Comparison of ENCODE assay signal across 14 cellular contexts in the genomic region with DNA sequence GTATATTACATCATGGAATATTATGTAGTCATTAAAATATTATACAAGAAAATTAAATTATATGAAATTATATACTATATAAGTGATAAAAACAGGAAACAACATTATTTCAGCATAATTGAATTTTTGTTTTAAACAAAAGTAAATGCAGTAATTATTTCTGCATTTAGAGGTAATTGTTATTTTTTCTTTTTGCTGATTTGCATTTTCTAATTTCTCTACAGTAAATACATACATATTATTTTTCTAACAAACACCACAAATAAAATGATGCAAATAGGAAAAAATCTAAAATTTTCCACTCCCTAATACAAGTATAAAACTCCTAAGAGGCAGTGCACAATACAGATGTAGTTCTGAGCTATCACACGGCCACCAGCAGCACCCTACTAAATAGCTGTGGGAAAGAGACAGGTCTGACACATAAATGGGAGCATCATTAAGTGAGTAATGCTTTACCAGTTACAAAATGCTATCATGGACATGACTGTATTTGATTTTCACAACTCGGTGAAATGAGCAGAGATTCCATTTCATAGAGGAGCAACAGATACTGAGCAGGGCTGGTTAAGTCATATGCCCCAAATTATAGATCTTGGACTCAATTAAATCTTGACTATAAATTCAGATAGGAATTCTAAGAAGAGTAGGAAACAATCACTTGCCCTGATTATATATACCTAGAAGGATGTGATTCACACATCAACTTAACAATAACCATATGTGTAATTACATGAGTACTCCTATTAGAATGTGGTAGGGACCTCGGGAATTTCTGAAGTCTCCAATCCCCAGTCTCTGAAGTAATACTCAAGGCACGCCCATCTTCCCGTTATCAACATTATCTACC. TPM values are rescaled to one million over a fixed set of nuclear protein-coding genes. Genes with fewer than 3 reads are reported as not detected.
DNase-seq lines count a peak whose midpoint lies in the region; ATAC-seq, FAIRE-seq and TF ChIP-seq lines count a peak whose summit lies in the region.
"Had no signal": no experiment of that assay in that cellular context is flagged by ENCODE, and none has a peak within 500 bp of the region (broad histone marks: within the 10 kb centered on the region; RNA-seq: fewer than 3 reads in every experiment).

No MANE protein-coding gene starts in this region.

- H3K4me1 ChIP-seq in RWPE2 (ENCODE audit: insufficient read depth, poor library complexity, severe bottlenecking) (peaks cover 24% of the 10 kb centered on the region), small intestine (ENCODE audit: control insufficient read depth in 2 of 2, insufficient read depth in 1 of 2, low read depth in 1 of 2, low read length in 1 of 2) (no peaks in the 10 kb centered on the region)

- H3K4me1 Mint-ChIP-seq in activated CD8-positive, alpha-beta T cell treated with anti-CD3 and anti-CD28 coated beads for 36 hours (ENCODE audit: low read depth) = peaks cover 29% of the 10 kb centered on the region
- H3K4me1 Mint-ChIP-seq in activated CD8-positive, alpha-beta T cell treated with anti-CD3 and anti-CD28 coated beads, Interleukin-2, amount 10 ng/mL, durations not matched to agents 7 days and 5 days (ENCODE audit: low read depth) = peaks cover 6% of the 10 kb centered on the region

- H3K4me3 ChIP-seq in RWPE2 (ENCODE audit: severe bottlenecking) = no peak overlapping the region
- H3K4me3 ChIP-seq in small intestine (ENCODE audit: low read depth in 1 of 2, low read length in 2 of 2) = no peak overlapping the region
- H3K4me3 ChIP-seq: gastrocnemius medialis had no signal

- DNase-seq in activated CD8-positive, alpha-beta T cell treated with anti-CD3 and anti-CD28 coated beads for 36 hours = no peak
- no peak for DNase-seq in activated CD8-positive, alpha-beta T cell treated with anti-CD3 and anti-CD28 coated beads, Interleukin-2, amount 10 ng/mL, durations not matched to agents 7 days and 5 days
- no peak for DNase-seq in RWPE2 (ENCODE audit: low spot score)
- DNase-seq in fibroblast of the conjunctiva (ENCODE audit: low read depth) = peak; percentile 53
- no peak for DNase-seq in small intestine
- DNase-seq in activated gamma-delta T cell treated with Interleukin-2 at 50 U/mL for 16 hours = no peak
- no peak for DNase-seq in NOMO-1 treated with DMSO at 0.1 percent for 48 hours (lab: John Stamatoyannopoulos, UW; ENCODE audit: unreplicated experiment)
- DNase-seq: gastrocnemius medialis; left ventricle myocardium superior; NCI-H1436; nucleus accumbens; stimulated activated CD4-positive, alpha-beta T cell treated with anti-CD3 and anti-CD28 coated beads, Interleukin-2, amount 100 ng/mL, for 24 hours had no signal

- no peak for TF ChIP-seq CTCF in activated CD8-positive, alpha-beta T cell treated with anti-CD3 and anti-CD28 coated beads for 36 hours (IDR thresholded peaks at IDR 0.05)
- no peak for TF ChIP-seq CTCF in RWPE2 (IDR thresholded peaks at IDR 0.05; ENCODE audit: poor library complexity, severe bottlenecking)

- FAIRE-seq in small intestine (lab: Jason Lieb, UNC) = peak; percentile 68

- intact Hi-C loops in activated CD8-positive, alpha-beta T cell treated with anti-CD3 and anti-CD28 coated beads for 36 hours (cut with micrococcal nuclease) = no loop called here

- H3K27ac Mint-ChIP-seq in activated CD8-positive, alpha-beta T cell treated with anti-CD3 and anti-CD28 coated beads for 36 hours = no peak overlapping the region
- no peak overlapping the region for H3K27ac Mint-ChIP-seq in activated CD8-positive, alpha-beta T cell treated with anti-CD3 and anti-CD28 coated beads, Interleukin-2, amount 10 ng/mL, durations not matched to agents 7 days and 5 days
- H3K27ac Mint-ChIP-seq: T-helper 1 cell treated with Interleukin-12 subunit alpha and Interleukin-12 subunit beta and Interleukin-4 antibody, amounts not matched to agents 30 μg/mL and 1 μg/mL, for 36 hours had no signal

- ATAC-seq in activated CD8-positive, alpha-beta T cell treated with anti-CD3 and anti-CD28 coated beads for 36 hours = peak; percentile 55
- no peak for ATAC-seq in activated CD8-positive, alpha-beta T cell treated with anti-CD3 and anti-CD28 coated beads, Interleukin-2, amount 10 ng/mL, durations not matched to agents 7 days and 5 days
- ATAC-seq in RWPE2 (ENCODE audit: low read depth) (peak; percentile 98), GM21447 (IDR thresholded peaks at IDR 0.05; ENCODE audit: unreplicated experiment) (no peak)
- ATAC-seq: gastrocnemius medialis, left ventricle myocardium superior had no signal

- WGBS in small intestine, 3 donors = 75 to 84% (median 77%) methylated on average over 5 of the region's 5 CpGs

- H3K27ac ChIP-seq in RWPE2 (ENCODE audit: poor library complexity, severe bottlenecking) (peak overlapping the region; percentile 78), small intestine (ENCODE audit: low read depth in 1 of 2, low read length in 1 of 2) (no peak overlapping the region)
- H3K27ac ChIP-seq: gastrocnemius medialis had no signal

- CTCF ChIA-PET in activated CD8-positive, alpha-beta T cell treated with anti-CD3 and anti-CD28 coated beads for 36 hours (lab: Charles Lee) = no interaction called here
- CTCF ChIA-PET in activated CD8-positive, alpha-beta T cell treated with anti-CD3 and anti-CD28 coated beads, Interleukin-2, amount 10 ng/mL, durations not matched to agents 7 days and 5 days (lab: Charles Lee) = interaction anchor here (1.0 kb wide), 1 partner anchor 11 kb away, joined by 3 read pairs; no protein-coding TSS in a partner anchor

- H3K9me3 Mint-ChIP-seq in activated CD8-positive, alpha-beta T cell treated with anti-CD3 and anti-CD28 coated beads for 36 hours = no peaks in the 10 kb centered on the region
- no peaks in the 10 kb centered on the region for H3K9me3 Mint-ChIP-seq in activated CD8-positive, alpha-beta T cell treated with anti-CD3 and anti-CD28 coated beads, Interleukin-2, amount 10 ng/mL, durations not matched to agents 7 days and 5 days (ENCODE audit: insufficient read depth)
- H3K9me3 Mint-ChIP-seq: T-helper 1 cell treated with Interleukin-12 subunit alpha and Interleukin-12 subunit beta and Interleukin-4 antibody, amounts not matched to agents 30 μg/mL and 1 μg/mL, for 36 hours had no signal

- H3K9me3 ChIP-seq in RWPE2 (ENCODE audit: severe bottlenecking) = no peaks in the 10 kb centered on the region
- H3K9me3 ChIP-seq in small intestine (ENCODE audit: control insufficient read depth, low read depth) = no peaks in the 10 kb centered on the region
- H3K9me3 ChIP-seq: gastrocnemius medialis had no signal

- H3K36me3 Mint-ChIP-seq in activated CD8-positive, alpha-beta T cell treated with anti-CD3 and anti-CD28 coated beads for 36 hours (ENCODE audit: low read depth) = peaks cover 3% of the 10 kb centered on the region
- peaks cover 10% of the 10 kb centered on the region for H3K36me3 Mint-ChIP-seq in activated CD8-positive, alpha-beta T cell treated with anti-CD3 and anti-CD28 coated beads, Interleukin-2, amount 10 ng/mL, durations not matched to agents 7 days and 5 days (ENCODE audit: low read depth)

- H3K36me3 ChIP-seq in RWPE2 (ENCODE audit: low read depth) (peaks cover 31% of the 10 kb centered on the region), small intestine (ENCODE audit: control insufficient read depth in 2 of 2, insufficient read depth in 2 of 2, low read length in 2 of 2) (no peaks in the 10 kb centered on the region)
- H3K36me3 ChIP-seq: gastrocnemius medialis had no signal

- H3K27me3 Mint-ChIP-seq in activated CD8-positive, alpha-beta T cell treated with anti-CD3 and anti-CD28 coated beads for 36 hours = no peaks in the 10 kb centered on the region
- H3K27me3 Mint-ChIP-seq in activated CD8-positive, alpha-beta T cell treated with anti-CD3 and anti-CD28 coated beads, Interleukin-2, amount 10 ng/mL, durations not matched to agents 7 days and 5 days (ENCODE audit: low read depth) = no peaks in the 10 kb centered on the region

- no peak overlapping the region for H3K4me3 Mint-ChIP-seq in activated CD8-positive, alpha-beta T cell treated with anti-CD3 and anti-CD28 coated beads for 36 hours
- H3K4me3 Mint-ChIP-seq in activated CD8-positive, alpha-beta T cell treated with anti-CD3 and anti-CD28 coated beads, Interleukin-2, amount 10 ng/mL, durations not matched to agents 7 days and 5 days = no peak overlapping the region
- H3K4me3 Mint-ChIP-seq: T-helper 1 cell treated with Interleukin-12 subunit alpha and Interleukin-12 subunit beta and Interleukin-4 antibody, amounts not matched to agents 30 μg/mL and 1 μg/mL, for 36 hours had no signal

- POLR2A ChIA-PET in activated CD8-positive, alpha-beta T cell treated with anti-CD3 and anti-CD28 coated beads for 36 hours (lab: Charles Lee) = no interaction called here
- POLR2A ChIA-PET in activated CD8-positive, alpha-beta T cell treated with anti-CD3 and anti-CD28 coated beads, Interleukin-2, amount 10 ng/mL, durations not matched to agents 7 days and 5 days (lab: Charles Lee) = no interaction called here

- H3K27me3 ChIP-seq in RWPE2 (ENCODE audit: insufficient read depth, poor library complexity, severe bottlenecking) = no peaks in the 10 kb centered on the region
- H3K27me3 ChIP-seq in small intestine (ENCODE audit: control insufficient read depth in 2 of 2, insufficient read depth in 2 of 2, low read length in 2 of 2) = no peaks in the 10 kb centered on the region
- H3K27me3 ChIP-seq: gastrocnemius medialis had no signal

RNA-seq across cellular contexts. Expression of gene NRIP1, which starts 49.0 kb away (rescaled TPM):
- total RNA-seq in activated CD8-positive, alpha-beta T cell treated with anti-CD3 and anti-CD28 coated beads for 36 hours = 10 to 100 TPM; 12.4 to 12.8 TPM
- 10 to 100 TPM; 18.9 to 20.1 TPM for total RNA-seq in activated CD8-positive, alpha-beta T cell treated with anti-CD3 and anti-CD28 coated beads, Interleukin-2, amount 10 ng/mL, durations not matched to agents 7 days and 5 days
- 10 to 100 TPM in 2 of 3 donors, 1 to 10 TPM in 1; 10.0 to 15.7 (median 12.3) TPM for polyA plus RNA-seq in small intestine

Comparison
In these comparisons a context has a peak if more than half of its experiments do, and no peak if none do; other contexts are left out.
1. ATAC-seq: peak in activated CD8-positive, alpha-beta T cell treated with anti-CD3 and anti-CD28 coated beads for 36 hours (single experiment) and RWPE2 (single experiment); none in activated CD8-positive, alpha-beta T cell treated with anti-CD3 and anti-CD28 coated beads, Interleukin-2, amount 10 ng/mL, durations not matched to agents 7 days and 5 days (single experiment) and GM21447 (single experiment).